Comparison of ENCODE assay signal across 1 cellular context in genomic region chr6:12075067-12075563, GRCh38.
TF ChIP-seq lines count a peak whose summit lies in the region.

No MANE protein-coding gene starts in this region.

TF ChIP-seq in WTC11, 78 proteins besides CTCF, POLR2A, EP300 and RAD21 (continued from another document):
- no peak for TF ChIP-seq SP1 (CRISPR knock-in tag; conservative IDR thresholded peaks at IDR 0.05)
- no peak for TF ChIP-seq E2F1 (CRISPR knock-in tag; IDR thresholded peaks at IDR 0.05)
- TF ChIP-seq ZNF138 (CRISPR knock-in tag; conservative IDR thresholded peaks at IDR 0.05): no peak
- TF ChIP-seq TCF7 (CRISPR knock-in tag; IDR thresholded peaks at IDR 0.05; ENCODE audit: low read depth): no peak
- no peak for TF ChIP-seq ZBTB43 (CRISPR knock-in tag; IDR thresholded peaks at IDR 0.05)
- TF ChIP-seq USF2 (CRISPR knock-in tag; IDR thresholded peaks at IDR 0.05): no peak
